Comparison of ENCODE assay signal across 22 cellular contexts in genomic region chr3:31174055-31174454, GRCh38.
A peak's percentile ranks its signal among the peaks of the same experiment; 100 is the strongest.
DNase-seq lines count a peak whose midpoint lies in the region; ATAC-seq, FAIRE-seq and TF ChIP-seq lines count a peak whose summit lies in the region.
"Had no signal": no experiment of that assay in that cellular context is flagged by ENCODE, and none has a peak within 500 bp of the region (broad histone marks: within the 10 kb centered on the region; RNA-seq: fewer than 3 reads in every experiment).

No MANE protein-coding gene starts in this region.

- H3K27ac Mint-ChIP-seq in mesothelial cell of epicardium: peak overlapping the region; percentile 32
- H3K27ac Mint-ChIP-seq: CD14-positive monocyte; CD4-positive, alpha-beta memory T cell had no signal

- in situ Hi-C loops in HepG2 (cut with HindIII; ENCODE audit: extremely low pct_ligation_motif_present, low pct_unique_long_range_greater_than_20kb): no loop called here

- no peak overlapping the region for H2BK15ac ChIP-seq in neuronal stem cell (ENCODE audit: low read length)

- no peak overlapping the region for H2BK120ac ChIP-seq in neuronal stem cell (ENCODE audit: low read depth, low read length)

- H3K79me1 ChIP-seq in neuronal stem cell (ENCODE audit: low read depth, low read length): no peaks in the 10 kb centered on the region

- no peak overlapping the region for H3K4me3 ChIP-seq in liver (ENCODE audit: low read depth in 1 of 3, low read length in 3 of 3)
- H3K4me3 ChIP-seq in HepG2 (replicated peaks in 1 of 3; ENCODE audit: insufficient read depth in 1 of 3, low read depth in 2 of 3, low read length in 3 of 3): no peak overlapping the region
- H3K4me3 ChIP-seq in neuronal stem cell (ENCODE audit: low read length in 2 of 2): no peak overlapping the region
- H3K4me3 ChIP-seq: A549, BLaER1, GM12878, HAP-1 had no signal

- intact Hi-C loops in HepG2 (cut with micrococcal nuclease; ENCODE audit: unreplicated experiment): no loop called here

- H2AFZ ChIP-seq in HepG2 (ENCODE audit: low read length) (no peak overlapping the region), neuronal stem cell (ENCODE audit: low read length) (peak overlapping the region; percentile 63)

- H3K9me3 Mint-ChIP-seq in mesothelial cell of epicardium: peaks cover 9% of the 10 kb centered on the region

- TF ChIP-seq EP300 in HepG2 (IDR thresholded peaks at IDR 0.05; ENCODE audit: low read depth in 2 of 2, low read length in 2 of 2) (no peak), HepG2 (CRISPR knock-in tag; IDR thresholded peaks at IDR 0.05; ENCODE audit: borderline replicate concordance) (no peak)

- H3K23ac ChIP-seq in neuronal stem cell (ENCODE audit: low read depth, low read length, poor library complexity): no peak overlapping the region

- H4K91ac ChIP-seq in neuronal stem cell (ENCODE audit: low read depth, low read length, poor library complexity): no peak overlapping the region

- H3K4ac ChIP-seq in neuronal stem cell (ENCODE audit: low read length): no peak overlapping the region

- H3K4me2 ChIP-seq in HepG2 (ENCODE audit: low read depth, low read length) (no peak overlapping the region), neuronal stem cell (ENCODE audit: insufficient read depth, low read length, poor library complexity, severe bottlenecking) (no peak overlapping the region)
- H3K4me2 ChIP-seq: A549, BLaER1 had no signal

- ATAC-seq in HepG2: no peak
- ATAC-seq: A549 had no signal

- H3K14ac ChIP-seq in neuronal stem cell (ENCODE audit: low read length): no peak overlapping the region

- peak overlapping the region; percentile 56 to 62 for H3K27ac ChIP-seq in liver (ENCODE audit: low read depth in 1 of 2, low read length in 2 of 2)
- no peak overlapping the region for H3K27ac ChIP-seq in HepG2 (ENCODE audit: extremely low read length, insufficient read depth, low read length)
- H3K27ac ChIP-seq in neuronal stem cell (replicated peaks; ENCODE audit: low read length): no peak overlapping the region
- H3K27ac ChIP-seq: 22Rv1, A549, BLaER1 had no signal

- BruUV-seq in HepG2 (replicated peaks; lab: Mats Ljungman, UMichigan): no TSS peak

- POLR2A ChIA-PET in HepG2 (lab: Yijun Ruan, JAX): no interaction called here

- FAIRE-seq in HepG2 (lab: Jason Lieb, UNC): no peak
- FAIRE-seq: A549, GM12878, GM19239 had no signal

- DNase-seq in HepG2 (ENCODE audit: low spot score) (no peak), left kidney (ENCODE audit: low read depth, low spot score) (peak; percentile 65), mesothelial cell of epicardium (ENCODE audit: low spot score in 2 of 2, unreplicated experiment in 2 of 2) (no peak), neuronal stem cell (ENCODE audit: low spot score) (no peak), NCI-H2081 treated with DMSO at 0.1 percent for 48 hours (lab: John Stamatoyannopoulos, UW) (no peak), UCSD-AML1 (lab: John Stamatoyannopoulos, UW; ENCODE audit: unreplicated experiment) (no peak), HUDEP-2 (lab: John Stamatoyannopoulos, UW; ENCODE audit: unreplicated experiment in 76 of 76) (no peak)
- DNase-seq: Calu3; CD4-positive, alpha-beta memory T cell; DMS 273 treated with DMSO at 0.1 percent for 48 hours; DMS53; DND-41; EL; IMR-90 had no signal

- WGBS in liver: 40% methylated on average over 4 of the region's 4 CpGs
- 44% methylated on average over 4 of the region's 4 CpGs for WGBS in HepG2 (ENCODE audit: low lambda C conversion rate)
- WGBS in neuronal stem cell (ENCODE audit: extremely low coverage in 2 of 2, insufficient read length in 2 of 2, insufficient replicate concordance in 1 of 2), 2 donors: no CpG with 5 or more reads among the region's 4 CpGs

- TF ChIP-seq POLR2A in HepG2 (IDR thresholded peaks at IDR 0.05; ENCODE audit: insufficient read depth in 1 of 2, low read depth in 2 of 2, low read length in 2 of 2): no peak

- H3K27me3 ChIP-seq in liver (ENCODE audit: control insufficient read depth in 4 of 4, insufficient read depth in 4 of 4, low read length in 3 of 4) (no peaks in the 10 kb centered on the region), HepG2 (ENCODE audit: control insufficient read depth in 1 of 2, insufficient read depth in 2 of 2, low read length in 2 of 2) (no peaks in the 10 kb centered on the region), neuronal stem cell (ENCODE audit: control insufficient read depth in 3 of 3, insufficient read depth in 3 of 3, low read depth in 1 of 3, low read length in 3 of 3) (peaks cover 0 to 2% (median 0%) of the 10 kb centered on the region in 3 experiments)
- H3K27me3 ChIP-seq: BLaER1 had no signal

- no peaks in the 10 kb centered on the region for H3K36me3 Mint-ChIP-seq in mesothelial cell of epicardium
- H3K36me3 Mint-ChIP-seq: CD14-positive monocyte had no signal

- H3K18ac ChIP-seq in neuronal stem cell (ENCODE audit: low read length): no peak overlapping the region

- H3K9ac ChIP-seq in liver (ENCODE audit: low read depth in 1 of 2, low read length in 2 of 2): no peak overlapping the region
- no peak overlapping the region for H3K9ac ChIP-seq in HepG2 (ENCODE audit: insufficient read depth, low read depth, low read length)
- H3K9ac ChIP-seq in neuronal stem cell (ENCODE audit: low read depth, low read length, poor library complexity): no peak overlapping the region
- H3K9ac ChIP-seq: BLaER1 had no signal

- no peak overlapping the region for H2BK5ac ChIP-seq in neuronal stem cell (ENCODE audit: low read length)

- no peaks in the 10 kb centered on the region for H3K79me2 ChIP-seq in HepG2 (ENCODE audit: insufficient read depth, low read length)

- H3K4me1 ChIP-seq in liver (ENCODE audit: control insufficient read depth in 4 of 4, insufficient read depth in 4 of 4, low read length in 3 of 4) (peaks cover 4 to 26% (median 17%) of the 10 kb centered on the region in 4 donors), HepG2 (ENCODE audit: insufficient read depth, low read length) (0 out of 2 replicates have a peak, but pooled peaks cover 5% of the 10 kb centered on the region), neuronal stem cell (ENCODE audit: control insufficient read depth in 2 of 2, insufficient read depth in 1 of 2, low read depth in 1 of 2, low read length in 2 of 2) (peaks cover 0 to 2% of the 10 kb centered on the region in 2 donors)
- H3K4me1 ChIP-seq: BLaER1, HAP-1 had no signal

- H3K4me1 Mint-ChIP-seq in mesothelial cell of epicardium: peaks cover 30% of the 10 kb centered on the region

- no peaks in the 10 kb centered on the region for H3K27me3 Mint-ChIP-seq in mesothelial cell of epicardium (ENCODE audit: low read depth)
- H3K27me3 Mint-ChIP-seq: CD4-positive, alpha-beta memory T cell had no signal

- no peak overlapping the region for H2AK5ac ChIP-seq in neuronal stem cell (ENCODE audit: low read depth, low read length)

- no peak overlapping the region for H2BK12ac ChIP-seq in neuronal stem cell (ENCODE audit: low read length)

- TF ChIP-seq CTCF in liver (IDR thresholded peaks at IDR 0.05; ENCODE audit: low read depth, low read length, missing input control) (no peak), HepG2 (CRISPR knock-in tag; IDR thresholded peaks at IDR 0.05) (no peak), mesothelial cell of epicardium (IDR thresholded peaks at IDR 0.05; ENCODE audit: unreplicated experiment) (no peak)

- CTCF ChIA-PET in HepG2 (lab: Yijun Ruan, JAX; ENCODE audit: low intra/inter-chr PET ratio, low total read pairs): no interaction called here

- no peaks in the 10 kb centered on the region for H3K36me3 ChIP-seq in liver (ENCODE audit: control insufficient read depth in 4 of 4, insufficient read depth in 3 of 4, low read depth in 1 of 4, low read length in 3 of 4)
- no peaks in the 10 kb centered on the region for H3K36me3 ChIP-seq in HepG2 (replicated peaks in 1 of 2; ENCODE audit: control insufficient read depth in 1 of 2, insufficient read depth in 2 of 2, low read length in 2 of 2)
- no peaks in the 10 kb centered on the region for H3K36me3 ChIP-seq in neuronal stem cell (replicated peaks in 1 of 2; ENCODE audit: control insufficient read depth in 2 of 2, insufficient read depth in 2 of 2, low read length in 2 of 2)
- H3K36me3 ChIP-seq: BLaER1, HAP-1 had no signal

- H4K20me1 ChIP-seq in HepG2 (ENCODE audit: insufficient read depth, low read length): no peaks in the 10 kb centered on the region
- H4K20me1 ChIP-seq: BLaER1 had no signal

- TF ChIP-seq RAD21 in liver (IDR thresholded peaks at IDR 0.05) (no peak), HepG2 (CRISPR knock-in tag; IDR thresholded peaks at IDR 0.05) (no peak)

- no peak overlapping the region for H4K8ac ChIP-seq in neuronal stem cell (ENCODE audit: low read depth, low read length)

- H3K9me3 ChIP-seq in liver (ENCODE audit: control insufficient read depth in 4 of 4, low read length in 3 of 4) (no peaks in the 10 kb centered on the region), HepG2 (ENCODE audit: low read length) (no peaks in the 10 kb centered on the region), neuronal stem cell (replicated peaks in 1 of 2; ENCODE audit: control insufficient read depth in 2 of 2, insufficient read depth in 1 of 2, low read depth in 1 of 2, low read length in 2 of 2) (no peaks in the 10 kb centered on the region)
- H3K9me3 ChIP-seq: A549, BLaER1, HAP-1 had no signal

- H3K4me3 Mint-ChIP-seq in mesothelial cell of epicardium: no peak overlapping the region
- H3K4me3 Mint-ChIP-seq: CD14-positive monocyte; CD4-positive, alpha-beta memory T cell had no signal

TF ChIP-seq in liver, 16 proteins besides CTCF, POLR2A, EP300 and RAD21 (continues in another document):
- TF ChIP-seq ATF3 (IDR thresholded peaks at IDR 0.05) (no peak), SP1 (IDR thresholded peaks at IDR 0.05) (peak; percentile 76), HNF4A (conservative IDR thresholded peaks at IDR 0.05) (peak; percentile 59 to 64), TAF1 (conservative IDR thresholded peaks at IDR 0.05) (no peak), RXRA (IDR thresholded peaks at IDR 0.05) (no peak), FOXA2 (IDR thresholded peaks at IDR 0.05) (peak; percentile 71), JUND (IDR thresholded peaks at IDR 0.05) (peak in 1 of 2 donors; percentile 8)

TF ChIP-seq in HepG2, 621 proteins besides CTCF, POLR2A, EP300 and RAD21 (continues in another document):
- TF ChIP-seq GLI4 (CRISPR knock-in tag; IDR thresholded peaks at IDR 0.05; ENCODE audit: borderline replicate concordance) (no peak), ZNF263 (CRISPR knock-in tag; IDR thresholded peaks at IDR 0.05) (no peak), SAFB2 (CRISPR knock-in tag; IDR thresholded peaks at IDR 0.05; ENCODE audit: borderline replicate concordance, low read depth) (no peak), NFKB2 (CRISPR knock-in tag; IDR thresholded peaks at IDR 0.05; ENCODE audit: borderline replicate concordance) (no peak), ZNF256 (CRISPR knock-in tag; conservative IDR thresholded peaks at IDR 0.05) (no peak), SIX4 (CRISPR knock-in tag; IDR thresholded peaks at IDR 0.05) (no peak), NFYC (CRISPR knock-in tag; IDR thresholded peaks at IDR 0.05) (no peak), ZNF784 (CRISPR knock-in tag; IDR thresholded peaks at IDR 0.05; ENCODE audit: borderline replicate concordance) (no peak)

Comparison
In these comparisons a context has a peak if more than half of its experiments do, and no peak if none do; other contexts are left out.
1. H3K27ac ChIP-seq: peak in liver (2 of 2); none in HepG2 (single experiment) and neuronal stem cell (single experiment).